9 cellular contexts compared by ENCODE assay signal in the genomic region with DNA sequence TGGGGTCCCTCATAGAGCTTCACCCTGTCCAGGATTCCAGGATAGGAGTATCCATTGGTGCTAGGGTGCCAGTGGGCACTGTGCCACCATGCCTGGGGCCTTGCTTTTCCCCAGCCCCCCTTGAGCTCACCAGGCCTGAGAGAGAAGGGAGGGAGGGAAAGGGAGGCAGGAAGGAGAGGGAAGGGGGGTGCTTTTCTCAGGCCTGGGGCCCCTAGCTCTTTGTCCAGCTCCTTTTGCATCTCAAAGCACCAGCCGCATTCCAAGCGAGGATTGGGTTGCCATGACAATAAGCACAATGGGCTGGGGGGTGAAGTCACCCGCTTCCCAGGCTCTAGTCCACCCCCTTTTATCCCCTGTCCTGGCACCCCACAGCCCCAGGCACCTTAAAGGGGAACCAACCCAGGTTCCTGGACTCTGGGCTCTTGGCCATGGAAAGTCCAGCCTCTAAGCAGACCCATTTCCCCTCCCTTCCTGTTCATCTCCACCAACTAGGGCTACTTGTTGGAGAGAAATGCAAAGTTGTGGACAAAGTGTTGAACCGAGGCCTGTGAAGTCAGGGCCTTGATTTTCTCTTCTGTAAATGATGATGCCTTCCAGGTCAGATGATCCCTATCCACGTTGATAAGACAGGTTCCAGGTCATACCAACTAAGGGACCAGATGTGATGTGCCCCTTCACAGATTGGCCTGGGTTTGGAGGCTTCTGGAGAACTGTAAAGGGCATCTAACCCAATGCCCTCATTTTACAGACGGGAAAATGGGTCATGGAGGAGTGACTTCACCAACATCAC. TPM values are rescaled to one million over a fixed set of nuclear protein-coding genes. Genes with fewer than 3 reads are reported as not detected.
DNase-seq lines count a peak whose midpoint lies in the region; ATAC-seq, FAIRE-seq and TF ChIP-seq lines count a peak whose summit lies in the region.
"Had no signal": no experiment of that assay in that cellular context is flagged by ENCODE, and none has a peak within 500 bp of the region (broad histone marks: within the 10 kb centered on the region; RNA-seq: fewer than 3 reads in every experiment).

No MANE protein-coding gene starts in this region.

- H3K9me3 Mint-ChIP-seq in T-helper 1 cell treated with Interleukin-12 subunit alpha and Interleukin-12 subunit beta and Interleukin-4 antibody, amounts not matched to agents 30 μg/mL and 1 μg/mL, for 36 hours, result no peaks in the 10 kb centered on the region
- no peaks in the 10 kb centered on the region for H3K9me3 Mint-ChIP-seq in activated CD8-positive, alpha-beta T cell treated with anti-CD3 and anti-CD28 coated beads for 36 hours

- CTCF ChIA-PET in activated CD8-positive, alpha-beta T cell treated with anti-CD3 and anti-CD28 coated beads for 36 hours (lab: Charles Lee), result interaction anchor here (0.8 to 7.5 kb wide), 5 partner anchors 11 to 106 kb away, joined by 3 to 175 read pairs (median 3); a partner anchor contains a TSS

- peak overlapping the region; percentile 49 for H3K27ac Mint-ChIP-seq in T-helper 1 cell treated with Interleukin-12 subunit alpha and Interleukin-12 subunit beta and Interleukin-4 antibody, amounts not matched to agents 30 μg/mL and 1 μg/mL, for 36 hours
- H3K27ac Mint-ChIP-seq in activated CD8-positive, alpha-beta T cell treated with anti-CD3 and anti-CD28 coated beads for 36 hours, result no peak overlapping the region

- no peak for TF ChIP-seq CTCF in activated CD8-positive, alpha-beta T cell treated with anti-CD3 and anti-CD28 coated beads for 36 hours (IDR thresholded peaks at IDR 0.05)

- POLR2A ChIA-PET in activated CD8-positive, alpha-beta T cell treated with anti-CD3 and anti-CD28 coated beads for 36 hours (lab: Charles Lee), result interaction anchor here (0.7 to 5.8 kb wide), 2 partner anchors 12 to 31 kb away, joined by 3 to 52 read pairs; a partner anchor contains a TSS

- no peaks in the 10 kb centered on the region for H3K27me3 Mint-ChIP-seq in T-helper 1 cell treated with Interleukin-12 subunit alpha and Interleukin-12 subunit beta and Interleukin-4 antibody, amounts not matched to agents 30 μg/mL and 1 μg/mL, for 36 hours (ENCODE audit: low read depth)
- no peaks in the 10 kb centered on the region for H3K27me3 Mint-ChIP-seq in activated CD8-positive, alpha-beta T cell treated with anti-CD3 and anti-CD28 coated beads for 36 hours

- no peak for ATAC-seq in activated CD8-positive, alpha-beta T cell treated with anti-CD3 and anti-CD28 coated beads for 36 hours
- ATAC-seq in sciatic nerve (no peak), GM21723 (IDR thresholded peaks at IDR 0.05; ENCODE audit: unreplicated experiment) (no peak)

- H3K36me3 Mint-ChIP-seq in T-helper 1 cell treated with Interleukin-12 subunit alpha and Interleukin-12 subunit beta and Interleukin-4 antibody, amounts not matched to agents 30 μg/mL and 1 μg/mL, for 36 hours (ENCODE audit: low read depth), result peaks cover 22% of the 10 kb centered on the region
- no peaks in the 10 kb centered on the region for H3K36me3 Mint-ChIP-seq in activated CD8-positive, alpha-beta T cell treated with anti-CD3 and anti-CD28 coated beads for 36 hours (ENCODE audit: low read depth)

- peak overlapping the region; percentile 82 for H3K4me3 Mint-ChIP-seq in T-helper 1 cell treated with Interleukin-12 subunit alpha and Interleukin-12 subunit beta and Interleukin-4 antibody, amounts not matched to agents 30 μg/mL and 1 μg/mL, for 36 hours
- peak overlapping the region; percentile 75 for H3K4me3 Mint-ChIP-seq in activated CD8-positive, alpha-beta T cell treated with anti-CD3 and anti-CD28 coated beads for 36 hours

- DNase-seq in T-helper 1 cell, result no peak
- DNase-seq in activated CD8-positive, alpha-beta T cell treated with anti-CD3 and anti-CD28 coated beads for 36 hours, result no peak
- DNase-seq in iPS DF 19.7 (ENCODE audit: low read depth, low spot score), result peak; percentile 97
- peak; percentile 64 for DNase-seq in sciatic nerve (ENCODE audit: low spot score)
- no peak for DNase-seq in RCC 7860 (ENCODE audit: low spot score)
- DNase-seq in posterior vena cava (ENCODE audit: low spot score), result no peak
- DNase-seq: NCI-H446 had no signal

- intact Hi-C loops in activated CD8-positive, alpha-beta T cell treated with anti-CD3 and anti-CD28 coated beads for 36 hours (cut with micrococcal nuclease), result no loop called here
- intact Hi-C loops in sciatic nerve (cut with DNase I), result no loop called here
- intact Hi-C loops in posterior vena cava (cut with DNase I), result no loop called here

- no peak for FAIRE-seq in RCC 7860 (lab: Jason Lieb, UNC)

- H3K4me1 Mint-ChIP-seq in T-helper 1 cell treated with Interleukin-12 subunit alpha and Interleukin-12 subunit beta and Interleukin-4 antibody, amounts not matched to agents 30 μg/mL and 1 μg/mL, for 36 hours (ENCODE audit: low read depth), result peaks cover 34% of the 10 kb centered on the region
- peaks cover 28% of the 10 kb centered on the region for H3K4me1 Mint-ChIP-seq in activated CD8-positive, alpha-beta T cell treated with anti-CD3 and anti-CD28 coated beads for 36 hours (ENCODE audit: low read depth)

RNA-seq across cellular contexts. Expression of a gene that starts 11.4 kb away (rescaled TPM):
- total RNA-seq in activated CD8-positive, alpha-beta T cell treated with anti-CD3 and anti-CD28 coated beads for 36 hours, result 10 to 100 TPM; 11.1 to 12.0 TPM
- total RNA-seq in sciatic nerve (58.8 TPM), posterior vena cava (10 to 100 TPM; 46.3 to 96.6 TPM)

RNA-seq across cellular contexts. Expression of a gene that starts 12.2 kb away (rescaled TPM):
- total RNA-seq in activated CD8-positive, alpha-beta T cell treated with anti-CD3 and anti-CD28 coated beads for 36 hours, result 10 to 100 TPM; 59.2 to 61.0 TPM
- total RNA-seq in sciatic nerve, result 20.0 TPM
- total RNA-seq in posterior vena cava, result 10 to 100 TPM; 20.9 to 26.8 TPM

RNA-seq across cellular contexts. Expression of a gene that starts 22.6 kb away (rescaled TPM):
- total RNA-seq in activated CD8-positive, alpha-beta T cell treated with anti-CD3 and anti-CD28 coated beads for 36 hours, result 1 to 10 TPM; 5.8 to 6.1 TPM
- 4.8 TPM for total RNA-seq in sciatic nerve
- total RNA-seq in posterior vena cava, result 1 to 10 TPM; 1.3 to 2.1 TPM

RNA-seq across cellular contexts. Expression of a gene that starts 23.2 kb away (rescaled TPM):
- 100 to 1,000 TPM; 124 to 125 TPM for total RNA-seq in activated CD8-positive, alpha-beta T cell treated with anti-CD3 and anti-CD28 coated beads for 36 hours
- total RNA-seq in sciatic nerve, result 162 TPM
- total RNA-seq in posterior vena cava, result 100 to 1,000 TPM; 145 to 146 TPM

RNA-seq across cellular contexts. Expression of a gene that starts 56.0 kb away (rescaled TPM):
- 10 to 100 TPM; 37.1 to 38.1 TPM for total RNA-seq in activated CD8-positive, alpha-beta T cell treated with anti-CD3 and anti-CD28 coated beads for 36 hours
- 75.3 TPM for total RNA-seq in sciatic nerve
- 10 to 100 TPM; 53.1 to 75.2 TPM for total RNA-seq in posterior vena cava

Comparison
In these comparisons a context has a peak if more than half of its experiments do, and no peak if none do; other contexts are left out.
1. DNase-seq: peak in iPS DF 19.7 (single experiment) and sciatic nerve (single experiment); none in T-helper 1 cell (0 of 5), activated CD8-positive, alpha-beta T cell treated with anti-CD3 and anti-CD28 coated beads for 36 hours (single experiment), RCC 7860 (single experiment) and posterior vena cava (single experiment).